In genomic region chr15:89016549-89017041, GRCh38 we compare ENCODE assay signal across 10 cellular contexts.
DNase-seq lines count a peak whose midpoint lies in the region; ATAC-seq and TF ChIP-seq lines count a peak whose summit lies in the region.
"Had no signal": no experiment of that assay in that cellular context is flagged by ENCODE, and none has a peak within 500 bp of the region (broad histone marks: within the 10 kb centered on the region; RNA-seq: fewer than 3 reads in every experiment).

No MANE protein-coding gene starts in this region.

- BruUV-seq in PC-3 (replicated peaks; lab: Mats Ljungman, UMichigan): no TSS peak

- H4K20me1 ChIP-seq in PC-3 (ENCODE audit: low read length): no peaks in the 10 kb centered on the region

- H4K12ac ChIP-seq in trophoblast cell (ENCODE audit: low read depth, low read length): no peak overlapping the region

- H3K4me2 ChIP-seq in PC-3 (ENCODE audit: low read length): peak overlapping the region; percentile 72
- no peak overlapping the region for H3K4me2 ChIP-seq in trophoblast cell (ENCODE audit: low read length)

- H3K27me3 ChIP-seq in PC-3 (ENCODE audit: low read length) (no peaks in the 10 kb centered on the region), trophoblast cell (ENCODE audit: insufficient read depth, low read length) (no peaks in the 10 kb centered on the region), ovary (no peaks in the 10 kb centered on the region)

- H3F3A ChIP-seq in PC-3 (ENCODE audit: low read length, unreplicated experiment): no peaks in the 10 kb centered on the region

- H3K23ac ChIP-seq in trophoblast cell (ENCODE audit: low read length): no peak overlapping the region

- H3K9ac ChIP-seq in PC-3 (ENCODE audit: low read length) (peak overlapping the region; percentile 34), trophoblast cell (ENCODE audit: low read length) (no peak overlapping the region)

- H4K8ac ChIP-seq in trophoblast cell (ENCODE audit: low read depth, low read length): no peak overlapping the region

- H3K79me2 ChIP-seq in PC-3 (ENCODE audit: low read length) (no peaks in the 10 kb centered on the region), trophoblast cell (ENCODE audit: control insufficient read depth, insufficient read depth, low read length, poor library complexity) (no peaks in the 10 kb centered on the region)

- no peak overlapping the region for H3K18ac ChIP-seq in trophoblast cell (ENCODE audit: low read length)

- intact Hi-C loops in PC-3 (cut with micrococcal nuclease): loop anchor here (1.0 to 2.0 kb wide), 2 partner anchors 36 to 112 kb away; no protein-coding TSS in a partner anchor
- intact Hi-C loops in ovary (cut with DNase I): loop anchor here (2.0 to 10.0 kb wide), 4 partner anchors 106 to 112 kb away; no protein-coding TSS in a partner anchor

- H2BK12ac ChIP-seq in trophoblast cell (ENCODE audit: low read length): peak overlapping the region; percentile 7

- peak overlapping the region; percentile 35 for H2BK5ac ChIP-seq in trophoblast cell (ENCODE audit: low read depth, low read length, poor library complexity)

- H2BK120ac ChIP-seq in trophoblast cell (ENCODE audit: insufficient read depth, low read length, poor library complexity): peak overlapping the region; percentile 58

- POLR2A ChIA-PET in PC-3 (lab: Charles Lee; ENCODE audit: unreplicated experiment): no interaction called here

- TF ChIP-seq CTCF in PC-3 (conservative IDR thresholded peaks at IDR 0.05; ENCODE audit: low read depth, low read length) (no peak), ovary (IDR thresholded peaks at IDR 0.05) (no peak)

- TF ChIP-seq EP300 in ovary (IDR thresholded peaks at IDR 0.05): no peak

- H4K91ac ChIP-seq in trophoblast cell (ENCODE audit: low read depth, low read length): peak overlapping the region; percentile 60

- H3K9me2 ChIP-seq in PC-3 (replicated peaks; ENCODE audit: low read length): no peaks in the 10 kb centered on the region

- peaks cover 2% of the 10 kb centered on the region for H3K79me1 ChIP-seq in trophoblast cell (ENCODE audit: low read length)

- no peak overlapping the region for H3K4ac ChIP-seq in trophoblast cell (ENCODE audit: low read depth, low read length)

- H3K4me3 ChIP-seq in PC-3 (ENCODE audit: low read length) (peak overlapping the region; percentile 50), trophoblast cell (ENCODE audit: low read depth, low read length) (no peak overlapping the region), ovary (no peak overlapping the region)

- peaks cover 18% of the 10 kb centered on the region for H3K4me1 ChIP-seq in PC-3 (ENCODE audit: insufficient read depth, low read length)
- peaks cover 4 to 7% of the 10 kb centered on the region in 2 experiments for H3K4me1 ChIP-seq in trophoblast cell (ENCODE audit: control insufficient read depth in 1 of 2, insufficient read depth in 2 of 2, low read length in 2 of 2)
- H3K4me1 ChIP-seq in ovary (ENCODE audit: insufficient read depth): peaks cover 7% of the 10 kb centered on the region

- H3K27ac ChIP-seq in PC-3 (ENCODE audit: low read length) (peak overlapping the region; percentile 67), epithelial cell of prostate (peak overlapping the region; percentile 53), trophoblast cell (ENCODE audit: low read depth, low read length) (peak overlapping the region; percentile 50), ovary (no peak overlapping the region)
- H3K27ac ChIP-seq: HL-60 had no signal

- H3K9me3 ChIP-seq in PC-3 (ENCODE audit: low read length) (no peaks in the 10 kb centered on the region), trophoblast cell (ENCODE audit: insufficient read depth, low read depth, low read length) (no peaks in the 10 kb centered on the region), ovary (no peaks in the 10 kb centered on the region)

- H3K14ac ChIP-seq in trophoblast cell (ENCODE audit: low read length): peak overlapping the region; percentile 13

- no peak for TF ChIP-seq POLR2A in ovary (IDR thresholded peaks at IDR 0.05)

- WGBS in trophoblast cell (ENCODE audit: extremely low coverage, insufficient coverage, insufficient read length): no CpG with 5 or more reads among the region's 10 CpGs
- whole genome bisulfite sequencing in ovary, 3 donors: 66 to 73% (median 69%) methylated on average over 10 of the region's 10 CpGs

- H2AFZ ChIP-seq in PC-3 (ENCODE audit: low read length) (peak overlapping the region; percentile 67), trophoblast cell (ENCODE audit: insufficient read depth, low read length, poor library complexity) (no peak overlapping the region)

- peak; percentile 46 for DNase-seq in Daoy (ENCODE audit: low read depth)
- peak; percentile 86 for DNase-seq in PC-3
- DNase-seq in epithelial cell of prostate (ENCODE audit: low read depth, low spot score): peak; percentile 56
- peak; percentile 48 to 64 for DNase-seq in trophoblast cell
- no peak for DNase-seq in ovary
- no peak for DNase-seq in NCI-H2107 treated with DMSO at 0.1 percent for 48 hours (lab: John Stamatoyannopoulos, UW; ENCODE audit: unreplicated experiment)
- DNase-seq: NCI-H2081 treated with DMSO at 0.1 percent for 48 hours had no signal

- CTCF ChIA-PET in PC-3 (lab: Charles Lee): interaction anchor here (0.6 to 1.3 kb wide), 2 partner anchors 112 to 136 kb away, joined by 4 to 12 read pairs; no protein-coding TSS in a partner anchor

- ATAC-seq in PC-3 (peak; percentile 63), GM21390 (IDR thresholded peaks at IDR 0.05; ENCODE audit: unreplicated experiment) (no peak), HG03342 (IDR thresholded peaks at IDR 0.05; ENCODE audit: unreplicated experiment) (no peak)

- no peak overlapping the region for H2AK5ac ChIP-seq in trophoblast cell (ENCODE audit: low read length)

- H3K36me3 ChIP-seq in PC-3 (ENCODE audit: low read depth, low read length) (no peaks in the 10 kb centered on the region), trophoblast cell (ENCODE audit: control insufficient read depth in 1 of 2, insufficient read depth in 2 of 2, low read length in 2 of 2) (no peaks in the 10 kb centered on the region), ovary (no peaks in the 10 kb centered on the region)

Comparison
In these comparisons a context has a peak if more than half of its experiments do, and no peak if none do; other contexts are left out.
1. DNase-seq: peak in Daoy (single experiment), PC-3 (single experiment), epithelial cell of prostate (single experiment) and trophoblast cell (2 of 2); none in ovary (0 of 5) and NCI-H2107 treated with DMSO at 0.1 percent for 48 hours (single experiment).
2. H3K27ac ChIP-seq: peak in PC-3 (single experiment), epithelial cell of prostate (single experiment) and trophoblast cell (single experiment); none in ovary (0 of 2).